ENCODE assay signal across 9 cellular contexts in genomic region chr17:29615048-29615385, GRCh38. TPM values are rescaled to one million over a fixed set of nuclear protein-coding genes. Genes with fewer than 3 reads are reported as not detected.
DNase-seq lines count a peak whose midpoint lies in the region; ATAC-seq and TF ChIP-seq lines count a peak whose summit lies in the region.
"Had no signal": no experiment of that assay in that cellular context is flagged by ENCODE, and none has a peak within 500 bp of the region (broad histone marks: within the 10 kb centered on the region; RNA-seq: fewer than 3 reads in every experiment).

No MANE protein-coding gene starts in this region.

- no peak overlapping the region for H2AFZ ChIP-seq in SK-N-SH (ENCODE audit: low read depth)

- WGBS in SK-N-SH (ENCODE audit: low lambda C conversion rate) = 94% methylated on average over 13 of the region's 15 CpGs
- WGBS in esophagus muscularis mucosa = 35% methylated on average over 15 of the region's 15 CpGs

- H3F3A ChIP-seq in SK-N-SH (replicated peaks; ENCODE audit: insufficient read depth) = no peaks in the 10 kb centered on the region

- H3K9me2 ChIP-seq in SK-N-SH = no peaks in the 10 kb centered on the region

- CTCF ChIA-PET in SK-N-SH (lab: Yijun Ruan, JAX) = interaction anchor here (1.4 kb wide), 1 partner anchor 23 kb away, joined by 4 read pairs; no protein-coding TSS in a partner anchor

- intact Hi-C loops in esophagus muscularis mucosa (cut with DNase I) = loop anchor here (5.0 to 10.0 kb wide), 2 partner anchors 33 to 160 kb away; no protein-coding TSS in a partner anchor

- H3K36me3 ChIP-seq in SK-N-SH (replicated peaks in 1 of 2; ENCODE audit: control insufficient read depth in 1 of 2, insufficient read depth in 2 of 2, low read length in 1 of 2) (peaks cover 0 to 28% of the 10 kb centered on the region in 2 experiments), esophagus muscularis mucosa (no peaks in the 10 kb centered on the region), BE2C (peaks cover 13% of the 10 kb centered on the region)

- ATAC-seq in SK-N-SH treated with all-trans-retinoic acid at 6 μM for 48 hours (no peak), GM18502 (IDR thresholded peaks at IDR 0.05; ENCODE audit: poor library complexity, unreplicated experiment) (no peak)

- TF ChIP-seq CTCF in SK-N-SH (IDR thresholded peaks at IDR 0.05) = no peak
- no peak for TF ChIP-seq CTCF in esophagus muscularis mucosa (IDR thresholded peaks at IDR 0.05)
- no peak for TF ChIP-seq CTCF in BE2C (IDR thresholded peaks at IDR 0.05; ENCODE audit: low read depth, low read length)

- TF ChIP-seq EP300 in SK-N-SH (IDR thresholded peaks at IDR 0.05; ENCODE audit: borderline replicate concordance in 1 of 2, low read depth in 1 of 2, low read length in 1 of 2) = no peak
- TF ChIP-seq EP300 in esophagus muscularis mucosa (IDR thresholded peaks at IDR 0.05) = no peak

- POLR2A ChIA-PET in SK-N-SH (lab: Yijun Ruan, JAX) = no interaction called here

- no peak overlapping the region for H3K4me3 ChIP-seq in SK-N-SH (ENCODE audit: low read depth in 2 of 2, low read length in 1 of 2)
- H3K4me3 ChIP-seq in esophagus muscularis mucosa = peak overlapping the region; percentile 48 to 55 (median 50)
- H3K4me3 ChIP-seq in skeletal muscle cell (ENCODE audit: low read depth, low read length) = peak overlapping the region; percentile 40
- H3K4me3 ChIP-seq in BE2C (ENCODE audit: low read depth, low read length) = no peak overlapping the region

- peaks cover 8 to 24% of the 10 kb centered on the region in 2 experiments; a peak in 2 of 4 replicates for H3K4me1 ChIP-seq in SK-N-SH (ENCODE audit: control insufficient read depth in 1 of 2, insufficient read depth in 2 of 2, low read depth in 1 of 2, low read length in 1 of 2)
- H3K4me1 ChIP-seq in esophagus muscularis mucosa = peaks cover 74 to 76% (median 75%) of the 10 kb centered on the region in 4 donors
- H3K4me1 ChIP-seq in BE2C = no peaks in the 10 kb centered on the region

- no peak for TF ChIP-seq RAD21 in SK-N-SH (IDR thresholded peaks at IDR 0.05; ENCODE audit: low read length)

- no peaks in the 10 kb centered on the region for H4K20me1 ChIP-seq in SK-N-SH (ENCODE audit: insufficient read depth)

- no peaks in the 10 kb centered on the region for H3K79me2 ChIP-seq in SK-N-SH (ENCODE audit: insufficient read depth)

- H3K4me2 ChIP-seq in SK-N-SH = no peak overlapping the region

- DNase-seq in SK-N-SH (peak; percentile 36), esophagus muscularis mucosa (ENCODE audit: extremely low spot score) (no peak), skeletal muscle cell (ENCODE audit: low read depth) (no peak), SKM-1 treated with dmso at 0.1 percent for 144 hours (lab: John Stamatoyannopoulos, UW; ENCODE audit: unreplicated experiment) (no peak), BE2C (no peak)
- peak; percentile 54 to 58 for DNase-seq in activated CD4-positive, alpha-beta T cell treated with anti-CD3 and anti-CD28 coated beads, Interleukin-2, amount 50 U/mL, for 4 hours

- H3K27me3 ChIP-seq in SK-N-SH (ENCODE audit: insufficient read depth) (no peaks in the 10 kb centered on the region), esophagus muscularis mucosa (peaks cover 0 to 6% (median 0%) of the 10 kb centered on the region in 4 donors), BE2C (no peaks in the 10 kb centered on the region)

- no peak for TF ChIP-seq POLR2A in esophagus muscularis mucosa (IDR thresholded peaks at IDR 0.05; ENCODE audit: low read depth)

- no peaks in the 10 kb centered on the region for H3K9me3 ChIP-seq in SK-N-SH
- no peaks in the 10 kb centered on the region for H3K9me3 ChIP-seq in esophagus muscularis mucosa
- H3K9me3 ChIP-seq in BE2C = no peaks in the 10 kb centered on the region

- H3K9ac ChIP-seq in SK-N-SH = no peak overlapping the region

- H3K27ac ChIP-seq in SK-N-SH (ENCODE audit: low read depth in 2 of 2, low read length in 1 of 2) = no peak overlapping the region; a peak in 1 of 4 replicates
- H3K27ac ChIP-seq in esophagus muscularis mucosa (replicated peaks in 1 of 4) = peak overlapping the region; percentile 32 to 72 (median 66)
- H3K27ac ChIP-seq: C4-2B had no signal

TF ChIP-seq in SK-N-SH, 30 proteins besides CTCF, POLR2A, EP300 and RAD21 (continues in another document):
- TF ChIP-seq IRF3 (IDR thresholded peaks at IDR 0.05; ENCODE audit: low read depth, low read length) (no peak), PBX3 (IDR thresholded peaks at IDR 0.05) (no peak), SIN3A (IDR thresholded peaks at IDR 0.05; ENCODE audit: borderline replicate concordance, low read depth, low read length) (no peak), JUND (IDR thresholded peaks at IDR 0.05) (no peak), RCOR1 (IDR thresholded peaks at IDR 0.05; ENCODE audit: low read length) (no peak), ELF1 (IDR thresholded peaks at IDR 0.05) (no peak)

TF ChIP-seq in SK-N-SH treated with all-trans-retinoic acid at 6 μM for 48 hours, 23 proteins besides CTCF, POLR2A, EP300 and RAD21:
- no peak for TF ChIP-seq SNAI2 (CRISPR knock-in tag; IDR thresholded peaks at IDR 0.05)
- TF ChIP-seq TSHZ2 (CRISPR knock-in tag; IDR thresholded peaks at IDR 0.05) = no peak
- TF ChIP-seq PPARA (CRISPR knock-in tag; IDR thresholded peaks at IDR 0.05; ENCODE audit: borderline replicate concordance) = no peak
- no peak for TF ChIP-seq ZNF70 (CRISPR knock-in tag; IDR thresholded peaks at IDR 0.05)

RNA-seq across cellular contexts. Expression of gene CORO6, which starts 7.7 kb away (rescaled TPM):
- polyA plus RNA-seq in SK-N-SH (2012; rRNA removed) = 18.4 and 28.1 TPM in 2 replicates
- polyA plus RNA-seq in SK-N-SH (2012; cell fraction: cytosol; rRNA removed) = 2.0 and 5.5 TPM in 2 replicates
- polyA plus RNA-seq in SK-N-SH (2012; cell fraction: nucleus; rRNA removed) = 212 and 229 TPM in 2 replicates
- 10 to 100 TPM; 43.7 to 67.7 (median 46.9) TPM for total RNA-seq in esophagus muscularis mucosa
- 7.5 TPM for polyA plus RNA-seq in BE2C (2012; ENCODE audit: insufficient read depth, insufficient read length, low read depth)

RNA-seq across cellular contexts. Expression of gene ANKRD13B, which starts 22.1 kb away (rescaled TPM):
- polyA plus RNA-seq in SK-N-SH (2012; rRNA removed) = 14.0 and 16.1 TPM in 2 replicates
- 4.1 and 9.1 TPM in 2 replicates for polyA plus RNA-seq in SK-N-SH (2012; cell fraction: cytosol; rRNA removed)
- polyA plus RNA-seq in SK-N-SH (2012; cell fraction: nucleus; rRNA removed) = 90.2 and 139 TPM in 2 replicates
- 10 to 100 TPM in 3 of 4 donors, 1 to 10 TPM in 1; 8.0 to 16.1 (median 13.4) TPM for total RNA-seq in esophagus muscularis mucosa
- polyA plus RNA-seq in BE2C (2012; ENCODE audit: insufficient read depth, insufficient read length, low read depth) = 84.2 TPM

RNA-seq across cellular contexts. Expression of gene GIT1, which starts 25.6 kb away (rescaled TPM):
- 39.4 and 42.9 TPM in 2 replicates for polyA plus RNA-seq in SK-N-SH (2012; rRNA removed)
- 21.6 and 27.8 TPM in 2 replicates for polyA plus RNA-seq in SK-N-SH (2012; cell fraction: cytosol; rRNA removed)
- 92.1 and 131 TPM in 2 replicates for polyA plus RNA-seq in SK-N-SH (2012; cell fraction: nucleus; rRNA removed)
- total RNA-seq in esophagus muscularis mucosa = 10 to 100 TPM; 28.7 to 50.4 (median 39.9) TPM
- 48.9 TPM for polyA plus RNA-seq in BE2C (2012; ENCODE audit: insufficient read depth, insufficient read length, low read depth)

RNA-seq across cellular contexts. Expression of gene TP53I13, which starts 46.5 kb away (rescaled TPM):
- 39.2 and 45.3 TPM in 2 replicates for polyA plus RNA-seq in SK-N-SH (2012; rRNA removed)
- polyA plus RNA-seq in SK-N-SH (2012; cell fraction: cytosol; rRNA removed) = 15.7 and 27.4 TPM in 2 replicates
- polyA plus RNA-seq in SK-N-SH (2012; cell fraction: nucleus; rRNA removed) = 130 and 165 TPM in 2 replicates
- total RNA-seq in esophagus muscularis mucosa = 10 to 100 TPM; 40.9 to 72.6 (median 55.7) TPM
- 11.0 TPM for polyA plus RNA-seq in BE2C (2012; ENCODE audit: insufficient read depth, insufficient read length, low read depth)

RNA-seq across cellular contexts. Expression of gene ABHD15, which starts 48.2 kb away (rescaled TPM):
- polyA plus RNA-seq in SK-N-SH (2012; rRNA removed) = 6.3 and 7.0 TPM in 2 replicates
- polyA plus RNA-seq in SK-N-SH (2012; cell fraction: cytosol; rRNA removed) = 4.4 and 6.0 TPM in 2 replicates
- polyA plus RNA-seq in SK-N-SH (2012; cell fraction: nucleus; rRNA removed) = 5.7 and 6.0 TPM in 2 replicates
- 10 to 100 TPM in 3 of 4 donors, 1 to 10 TPM in 1; 6.8 to 18.3 (median 11.9) TPM for total RNA-seq in esophagus muscularis mucosa
- 0.12 TPM for polyA plus RNA-seq in BE2C (2012; ENCODE audit: insufficient read depth, insufficient read length, low read depth)

Comparison
In these comparisons a context has a peak if more than half of its experiments do, and no peak if none do; other contexts are left out.
1. DNase-seq: peak in SK-N-SH (single experiment) and activated CD4-positive, alpha-beta T cell treated with anti-CD3 and anti-CD28 coated beads, Interleukin-2, amount 50 U/mL, for 4 hours (2 of 2); none in esophagus muscularis mucosa (single experiment), skeletal muscle cell (single experiment), SKM-1 treated with dmso at 0.1 percent for 144 hours (single experiment) and BE2C (single experiment).
2. H3K27ac ChIP-seq: peak in esophagus muscularis mucosa (4 of 4); none in SK-N-SH (0 of 2).
3. H3K4me3 ChIP-seq: peak in esophagus muscularis mucosa (4 of 4) and skeletal muscle cell (single experiment); none in SK-N-SH (0 of 2) and BE2C (single experiment).